In genomic region chr6:112043032-112044007, GRCh38 we compare ENCODE assay signal across 8 cellular contexts. TPM values are rescaled to one million over a fixed set of nuclear protein-coding genes. Genes with fewer than 3 reads are reported as not detected.
DNase-seq lines count a peak whose midpoint lies in the region; ATAC-seq, FAIRE-seq and TF ChIP-seq lines count a peak whose summit lies in the region.

No MANE protein-coding gene starts in this region.

- no peak for TF ChIP-seq POLR2A in HepG2 (IDR thresholded peaks at IDR 0.05; ENCODE audit: insufficient read depth in 1 of 2, low read depth in 2 of 2, low read length in 2 of 2)

- in situ Hi-C loops in HepG2 (cut with HindIII; ENCODE audit: extremely low pct_ligation_motif_present, low pct_unique_long_range_greater_than_20kb): no loop called here

- intact Hi-C loops in HepG2 (cut with micrococcal nuclease; ENCODE audit: unreplicated experiment): loop anchor here (1.0 kb wide), 4 partner anchors 14 to 333 kb away; no protein-coding TSS in a partner anchor

- peak; percentile 96 for TF ChIP-seq CTCF in HepG2 (CRISPR knock-in tag; IDR thresholded peaks at IDR 0.05)

- H3K9me3 ChIP-seq in HepG2 (ENCODE audit: low read length): no peaks in the 10 kb centered on the region

- H3K4me2 ChIP-seq in HepG2 (ENCODE audit: low read depth, low read length): peak overlapping the region; percentile 96

- POLR2A ChIA-PET in HepG2 (lab: Yijun Ruan, JAX): no interaction called here

- ATAC-seq in GM19395 (IDR thresholded peaks at IDR 0.05; ENCODE audit: unreplicated experiment): peak; percentile 91
- peak; percentile 81 for ATAC-seq in HG03558 (IDR thresholded peaks at IDR 0.05; ENCODE audit: extremely low read depth, unreplicated experiment)
- peak; percentile 98 for ATAC-seq in HepG2

- H3K9ac ChIP-seq in HepG2 (ENCODE audit: insufficient read depth, low read depth, low read length): peak overlapping the region; percentile 58

- H3K4me3 ChIP-seq in HepG2 (replicated peaks in 1 of 3; ENCODE audit: insufficient read depth in 1 of 3, low read depth in 2 of 3, low read length in 3 of 3): peak overlapping the region; percentile 62 to 93 (median 81)

- H3K36me3 ChIP-seq in HepG2 (replicated peaks in 1 of 2; ENCODE audit: control insufficient read depth in 1 of 2, insufficient read depth in 2 of 2, low read length in 2 of 2): no peaks in the 10 kb centered on the region

- peaks cover 4% of the 10 kb centered on the region; the same call in 1 of the 2 replicates for H3K4me1 ChIP-seq in HepG2 (ENCODE audit: insufficient read depth, low read length)

- H3K27me3 ChIP-seq in HepG2 (ENCODE audit: control insufficient read depth in 1 of 2, insufficient read depth in 2 of 2, low read length in 2 of 2): no peaks in the 10 kb centered on the region; a peak in 1 of 5 replicates

- under 1% methylated on average over 35 of the region's 36 CpGs for WGBS in HepG2 (ENCODE audit: low lambda C conversion rate)

- CTCF ChIA-PET in HepG2 (lab: Yijun Ruan, JAX; ENCODE audit: low intra/inter-chr PET ratio, low total read pairs): interaction anchor here (1.0 to 2.8 kb wide), 7 partner anchors 14 to 784 kb away, joined by 3 to 35 read pairs (median 4); a partner anchor contains a TSS

- H2AFZ ChIP-seq in HepG2 (ENCODE audit: low read length): peak overlapping the region; percentile 91

- TF ChIP-seq EP300 in HepG2 (IDR thresholded peaks at IDR 0.05; ENCODE audit: low read depth in 2 of 2, low read length in 2 of 2) (no peak), HepG2 (CRISPR knock-in tag; IDR thresholded peaks at IDR 0.05; ENCODE audit: borderline replicate concordance) (no peak)

- FAIRE-seq in HepG2 (lab: Jason Lieb, UNC): peak; percentile 90

- BruUV-seq in HepG2 (replicated peaks; lab: Mats Ljungman, UMichigan): no TSS peak

- H3K79me2 ChIP-seq in HepG2 (ENCODE audit: insufficient read depth, low read length): no peaks in the 10 kb centered on the region

- DNase-seq in C1 segment of cervical spinal cord (lab: John Stamatoyannopoulos, UW): peak; percentile 6 to 86 (median 76)
- peak; percentile 89 for DNase-seq in NCI-H69 (lab: John Stamatoyannopoulos, UW)
- DNase-seq in activated CD4-positive, alpha-beta T cell treated with anti-CD3 and anti-CD28 coated beads, Interleukin-2, amount 50 U/mL, for 1 hour: peak; percentile 93
- peak; percentile 96 for DNase-seq in dermis blood vessel endothelial cell
- peak; percentile 86 for DNase-seq in HepG2 (ENCODE audit: low spot score)
- DNase-seq in stimulated activated CD4-positive, alpha-beta T cell treated with anti-CD3 and anti-CD28 coated beads, Interleukin-2, amount 100 ng/mL, for 48 hours: peak; percentile 93 to 94

- TF ChIP-seq RAD21 in HepG2 (CRISPR knock-in tag; IDR thresholded peaks at IDR 0.05): peak; percentile 95

- peak overlapping the region; percentile 31 for H3K27ac ChIP-seq in HepG2 (ENCODE audit: extremely low read length, insufficient read depth, low read length)

- H4K20me1 ChIP-seq in HepG2 (ENCODE audit: insufficient read depth, low read length): no peaks in the 10 kb centered on the region

TF ChIP-seq in HepG2, 621 proteins besides CTCF, POLR2A, EP300 and RAD21 (continues in another document):
- TF ChIP-seq HNF4G (IDR thresholded peaks at IDR 0.05; ENCODE audit: borderline replicate concordance, low read depth, low read length) (0 out of 2 replicates have a peak, but pooled peaks have one; percentile 28), HNF4G (CRISPR knock-in tag; IDR thresholded peaks at IDR 0.05; ENCODE audit: borderline replicate concordance, low read depth) (no peak), CHD4 (IDR thresholded peaks at IDR 0.05; ENCODE audit: borderline replicate concordance, low read length) (0 out of 2 replicates have a peak, but pooled peaks have one; percentile 61), PLRG1 (conservative IDR thresholded peaks at IDR 0.05) (no peak), SP1 (IDR thresholded peaks at IDR 0.05) (no peak), SP1 (CRISPR knock-in tag; IDR thresholded peaks at IDR 0.05) (peak; percentile 44; the same call in 1 of the 2 replicates), TMF1 (CRISPR knock-in tag; IDR thresholded peaks at IDR 0.05; ENCODE audit: low read depth) (no peak)

RNA-seq across cellular contexts. Expression of gene CCN6, which starts 10.6 kb away (rescaled TPM):
- total RNA-seq in dermis blood vessel endothelial cell (not detected in 2 replicates), HepG2 (2016; rRNA removed; fragmentation: Illumina TruSeq; extraction: Trizol) (not detected in 2 replicates)
- total RNA-seq in HepG2 (2016; cell fraction: cytosol; rRNA removed; fragmentation: Illumina TruSeq; extraction: Trizol; ENCODE audit: low read depth): not detected in 2 replicates
- total RNA-seq in HepG2 (2016; cell fraction: insoluble cytoplasmic fraction; rRNA removed; fragmentation: Illumina TruSeq; extraction: Trizol): not detected in 2 replicates
- total RNA-seq in HepG2 (2016; cell fraction: membrane; rRNA removed; fragmentation: Illumina TruSeq; extraction: Trizol): not detected in 2 replicates
- not detected in 2 replicates for total RNA-seq in HepG2 (2016; cell fraction: nucleus; rRNA removed; fragmentation: Illumina TruSeq; extraction: Trizol)
- polyA plus RNA-seq in HepG2 (2011; rRNA removed): 0.10 TPM in 1 of 2 replicates, not detected in the other
- 0.10 and 0.21 TPM in 2 replicates for polyA plus RNA-seq in HepG2 (2011; cell fraction: cytosol; rRNA removed)
- 0.17 TPM in 1 of 2 replicates, not detected in the other for polyA plus RNA-seq in HepG2 (2011; cell fraction: nucleus; rRNA removed)
- 0.11 and 0.17 TPM in 2 replicates for polyA plus RNA-seq in HepG2 (2012)
- polyA plus RNA-seq in HepG2 (2016; cell fraction: cytosol; fragmentation: Illumina TruSeq; extraction: Trizol; ENCODE audit: low read depth): not detected in 2 replicates
- polyA plus RNA-seq in HepG2 (2016; cell fraction: insoluble cytoplasmic fraction; fragmentation: Illumina TruSeq; extraction: Trizol; ENCODE audit: low read depth): not detected in 2 replicates
- polyA plus RNA-seq in HepG2 (2016; cell fraction: membrane; fragmentation: Illumina TruSeq; extraction: Trizol; ENCODE audit: low read depth): not detected in 2 replicates
- not detected in 2 replicates for polyA plus RNA-seq in HepG2 (2016; cell fraction: nucleus; fragmentation: Illumina TruSeq; extraction: Trizol; ENCODE audit: insufficient read depth, low read depth)
- not detected in 2 replicates for polyA minus RNA-seq in HepG2 (2011; rRNA and poly(A)+ RNA removed; ENCODE audit: low replicate concordance)
- polyA minus RNA-seq in HepG2 (2011; cell fraction: cytosol; rRNA and poly(A)+ RNA removed): not detected in 2 replicates
- polyA minus RNA-seq in HepG2 (2011; cell fraction: nucleus; rRNA and poly(A)+ RNA removed): not detected in 2 replicates

RNA-seq across cellular contexts. Expression of gene TUBE1, which starts 44.0 kb away (rescaled TPM):
- total RNA-seq in dermis blood vessel endothelial cell (18.4 and 18.9 TPM in 2 replicates), HepG2 (2016; rRNA removed; fragmentation: Illumina TruSeq; extraction: Trizol) (20.8 and 22.6 TPM in 2 replicates)
- 7.3 and 7.4 TPM in 2 replicates for total RNA-seq in HepG2 (2016; cell fraction: cytosol; rRNA removed; fragmentation: Illumina TruSeq; extraction: Trizol; ENCODE audit: low read depth)
- 22.6 and 24.2 TPM in 2 replicates for total RNA-seq in HepG2 (2016; cell fraction: insoluble cytoplasmic fraction; rRNA removed; fragmentation: Illumina TruSeq; extraction: Trizol)
- total RNA-seq in HepG2 (2016; cell fraction: membrane; rRNA removed; fragmentation: Illumina TruSeq; extraction: Trizol): 13.3 and 14.4 TPM in 2 replicates
- total RNA-seq in HepG2 (2016; cell fraction: nucleus; rRNA removed; fragmentation: Illumina TruSeq; extraction: Trizol): 35.6 and 36.6 TPM in 2 replicates
- 17.1 and 17.3 TPM in 2 replicates for polyA plus RNA-seq in HepG2 (2011; rRNA removed)
- 5.0 and 6.6 TPM in 2 replicates for polyA plus RNA-seq in HepG2 (2011; cell fraction: cytosol; rRNA removed)
- polyA plus RNA-seq in HepG2 (2011; cell fraction: nucleus; rRNA removed): 22.2 and 28.1 TPM in 2 replicates
- 11.8 and 13.5 TPM in 2 replicates for polyA plus RNA-seq in HepG2 (2012)
- 3.4 and 5.1 TPM in 2 replicates for polyA plus RNA-seq in HepG2 (2016; cell fraction: cytosol; fragmentation: Illumina TruSeq; extraction: Trizol; ENCODE audit: low read depth)
- 16.1 and 19.1 TPM in 2 replicates for polyA plus RNA-seq in HepG2 (2016; cell fraction: insoluble cytoplasmic fraction; fragmentation: Illumina TruSeq; extraction: Trizol; ENCODE audit: low read depth)
- 5.3 and 8.3 TPM in 2 replicates for polyA plus RNA-seq in HepG2 (2016; cell fraction: membrane; fragmentation: Illumina TruSeq; extraction: Trizol; ENCODE audit: low read depth)
- 48.4 and 49.1 TPM in 2 replicates for polyA plus RNA-seq in HepG2 (2016; cell fraction: nucleus; fragmentation: Illumina TruSeq; extraction: Trizol; ENCODE audit: insufficient read depth, low read depth)
- 5.7 and 6.5 TPM in 2 replicates for polyA minus RNA-seq in HepG2 (2011; rRNA and poly(A)+ RNA removed; ENCODE audit: low replicate concordance)
- polyA minus RNA-seq in HepG2 (2011; cell fraction: cytosol; rRNA and poly(A)+ RNA removed): 4.7 and 5.2 TPM in 2 replicates
- polyA minus RNA-seq in HepG2 (2011; cell fraction: nucleus; rRNA and poly(A)+ RNA removed): 59.6 and 64.6 TPM in 2 replicates

RNA-seq across cellular contexts. Expression of gene FAM229B, which starts 44.1 kb away (rescaled TPM):
- total RNA-seq in dermis blood vessel endothelial cell (10.4 and 10.5 TPM in 2 replicates), HepG2 (2016; rRNA removed; fragmentation: Illumina TruSeq; extraction: Trizol) (19.5 and 23.7 TPM in 2 replicates)
- total RNA-seq in HepG2 (2016; cell fraction: cytosol; rRNA removed; fragmentation: Illumina TruSeq; extraction: Trizol; ENCODE audit: low read depth): 15.4 and 22.2 TPM in 2 replicates
- total RNA-seq in HepG2 (2016; cell fraction: insoluble cytoplasmic fraction; rRNA removed; fragmentation: Illumina TruSeq; extraction: Trizol): 15.5 and 25.0 TPM in 2 replicates
- 19.0 and 23.1 TPM in 2 replicates for total RNA-seq in HepG2 (2016; cell fraction: membrane; rRNA removed; fragmentation: Illumina TruSeq; extraction: Trizol)
- 6.9 and 8.1 TPM in 2 replicates for total RNA-seq in HepG2 (2016; cell fraction: nucleus; rRNA removed; fragmentation: Illumina TruSeq; extraction: Trizol)
- polyA plus RNA-seq in HepG2 (2011; rRNA removed): 8.8 and 11.3 TPM in 2 replicates
- polyA plus RNA-seq in HepG2 (2011; cell fraction: cytosol; rRNA removed): 4.6 and 5.4 TPM in 2 replicates
- polyA plus RNA-seq in HepG2 (2011; cell fraction: nucleus; rRNA removed): 1.2 and 3.0 TPM in 2 replicates
- polyA plus RNA-seq in HepG2 (2012): 6.8 and 9.1 TPM in 2 replicates
- polyA plus RNA-seq in HepG2 (2016; cell fraction: cytosol; fragmentation: Illumina TruSeq; extraction: Trizol; ENCODE audit: low read depth): 13.1 and 23.5 TPM in 2 replicates
- 18.0 and 19.3 TPM in 2 replicates for polyA plus RNA-seq in HepG2 (2016; cell fraction: insoluble cytoplasmic fraction; fragmentation: Illumina TruSeq; extraction: Trizol; ENCODE audit: low read depth)
- polyA plus RNA-seq in HepG2 (2016; cell fraction: membrane; fragmentation: Illumina TruSeq; extraction: Trizol; ENCODE audit: low read depth): 10.6 and 16.7 TPM in 2 replicates
- 8.0 and 9.9 TPM in 2 replicates for polyA plus RNA-seq in HepG2 (2016; cell fraction: nucleus; fragmentation: Illumina TruSeq; extraction: Trizol; ENCODE audit: insufficient read depth, low read depth)
- 0.58 and 1.4 TPM in 2 replicates for polyA minus RNA-seq in HepG2 (2011; rRNA and poly(A)+ RNA removed; ENCODE audit: low replicate concordance)
- 1.2 and 1.5 TPM in 2 replicates for polyA minus RNA-seq in HepG2 (2011; cell fraction: cytosol; rRNA and poly(A)+ RNA removed)
- polyA minus RNA-seq in HepG2 (2011; cell fraction: nucleus; rRNA and poly(A)+ RNA removed): 1.5 and 2.0 TPM in 2 replicates

Comparison
In these comparisons a context has a peak if more than half of its experiments do, and no peak if none do; other contexts are left out.
1. Peak in every context shown above with its lines: DNase-seq, ATAC-seq, H3K4me3 ChIP-seq and H3K27ac ChIP-seq.